ENCODE assay signal across 20 cellular contexts in the genomic region with DNA sequence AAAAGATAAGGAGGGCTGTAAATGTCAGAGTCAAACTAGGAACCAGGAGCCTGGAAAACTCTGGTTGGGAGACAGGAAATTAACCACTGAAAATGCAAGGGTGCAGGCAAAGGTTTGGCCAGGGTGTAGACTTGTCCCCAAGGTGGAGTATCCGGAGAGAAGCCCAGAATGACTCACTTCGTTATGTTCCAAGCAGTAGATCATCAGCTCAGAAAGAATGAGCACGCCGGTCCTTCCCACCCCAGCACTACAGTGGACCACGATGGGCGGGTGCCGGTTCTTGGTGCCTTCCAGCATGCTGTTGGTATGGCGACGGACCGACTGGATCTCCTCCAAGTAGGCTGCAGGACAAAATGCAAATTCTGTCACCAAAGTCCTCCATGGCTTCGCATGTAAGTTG.
DNase-seq lines count a peak whose midpoint lies in the region; ATAC-seq and TF ChIP-seq lines count a peak whose summit lies in the region.
"Had no signal": no experiment of that assay in that cellular context is flagged by ENCODE, and none has a peak within 500 bp of the region (broad histone marks: within the 10 kb centered on the region; RNA-seq: fewer than 3 reads in every experiment).

No MANE protein-coding gene starts in this region.

- H3K27ac Mint-ChIP-seq in osteocyte (ENCODE audit: unreplicated experiment) = no peak overlapping the region
- H3K27ac Mint-ChIP-seq: activated B cell treated with CpG ODN at 0.5 μM for 24 hours; activated CD8-positive, alpha-beta T cell treated with anti-CD3 and anti-CD28 coated beads, Interleukin-2, amount 10 ng/mL, durations not matched to agents 7 days and 5 days; activated naive CD8-positive, alpha-beta T cell treated with anti-CD3 and anti-CD28 coated beads, Interleukin-2, amount 10 ng/mL, durations not matched to agents 7 days and 5 days; stimulated activated naive CD8-positive, alpha-beta T cell treated with anti-CD3 and anti-CD28 coated beads, Interleukin-15, Interleukin-2, amounts not matched to agents 100 ng/mL and 50 ng/mL, for 24 hours had no signal

- H3K9me3 ChIP-seq in heart right ventricle = no peaks in the 10 kb centered on the region
- H3K9me3 ChIP-seq in psoas muscle = no peaks in the 10 kb centered on the region
- H3K9me3 ChIP-seq: mucosa of descending colon, sigmoid colon, upper lobe of left lung had no signal

- no peaks in the 10 kb centered on the region for H3K27me3 Mint-ChIP-seq in osteocyte (ENCODE audit: unreplicated experiment)

- DNase-seq in Daoy (ENCODE audit: low read depth) (peak; percentile 7), amniotic epithelial cell (ENCODE audit: low read depth) (peak; percentile 48), heart right ventricle (peak; percentile 46 to 55), psoas muscle (peak; percentile 49 to 72), NCI-H1092 treated with DMSO at 0.1 percent for 48 hours (lab: John Stamatoyannopoulos, UW) (no peak), osteocyte (ENCODE audit: extremely low spot score, unreplicated experiment) (no peak)
- DNase-seq: activated B cell treated with CpG ODN at 0.5 μM for 24 hours; activated CD8-positive, alpha-beta T cell treated with anti-CD3 and anti-CD28 coated beads, Interleukin-2, amount 10 ng/mL, durations not matched to agents 7 days and 5 days; activated naive CD8-positive, alpha-beta T cell treated with anti-CD3 and anti-CD28 coated beads, Interleukin-2, amount 10 ng/mL, durations not matched to agents 7 days and 5 days; AML-193; mucosa of descending colon; NCI-H2081; SHP77 treated with DMSO at 0.1 percent for 48 hours; sigmoid colon; stimulated activated CD4-positive, alpha-beta T cell treated with anti-CD3 and anti-CD28 coated beads, Interleukin-1b, Interleukin-23, amount 100 ng/mL, for 48 hours had no signal

- H3K27ac ChIP-seq in heart right ventricle (peak overlapping the region in 4 of 10 donors; percentile 40 to 93 (median 88)), psoas muscle (peak overlapping the region; percentile 87)
- H3K27ac ChIP-seq: cardiac muscle cell, sigmoid colon, upper lobe of left lung had no signal

- H3K4me1 ChIP-seq in heart right ventricle (peaks cover 6 to 52% (median 40%) of the 10 kb centered on the region in 9 donors), psoas muscle (peaks cover 27% of the 10 kb centered on the region)
- H3K4me1 ChIP-seq: sigmoid colon, upper lobe of left lung had no signal

- H3K36me3 ChIP-seq in heart right ventricle = peaks cover 0 to 77% (median 7%) of the 10 kb centered on the region in 9 donors
- peaks cover 2 to 53% of the 10 kb centered on the region in 2 donors for H3K36me3 ChIP-seq in psoas muscle (ENCODE audit: insufficient read depth in 1 of 2, low read depth in 1 of 2)
- H3K36me3 ChIP-seq: cardiac muscle cell had no signal

- intact Hi-C loops in heart right ventricle (cut with DNase I) = no loop called here
- intact Hi-C loops in psoas muscle (cut with DNase I) = loop anchor here (5.0 to 10.0 kb wide), 2 partner anchors 188 to 190 kb away; partner anchors contain the start of gene PTPN14 (in 2 of the 2)

- peaks cover 75% of the 10 kb centered on the region for H3K36me3 Mint-ChIP-seq in osteocyte (ENCODE audit: unreplicated experiment)

- H3K4me1 Mint-ChIP-seq in osteocyte (ENCODE audit: unreplicated experiment) = peaks cover 5% of the 10 kb centered on the region
- H3K4me1 Mint-ChIP-seq: activated B cell treated with CpG ODN at 0.5 μM for 24 hours; activated naive CD8-positive, alpha-beta T cell treated with anti-CD3 and anti-CD28 coated beads, Interleukin-2, amount 10 ng/mL, durations not matched to agents 7 days and 5 days had no signal

- 68 to 77% methylated on average over 11 of the region's 11 CpGs for WGBS in heart right ventricle, 2 donors
- WGBS in psoas muscle, 3 donors = 40 to 54% (median 49%) methylated on average over 11 of the region's 11 CpGs

- H3K4me3 ChIP-seq in heart right ventricle (no peak overlapping the region), psoas muscle (no peak overlapping the region)
- H3K4me3 ChIP-seq: cardiac muscle cell, mucosa of descending colon, sigmoid colon, upper lobe of left lung had no signal

- H3K4me3 Mint-ChIP-seq in osteocyte (ENCODE audit: unreplicated experiment) = no peak overlapping the region
- H3K4me3 Mint-ChIP-seq: activated B cell treated with CpG ODN at 0.5 μM for 24 hours; activated CD8-positive, alpha-beta T cell treated with anti-CD3 and anti-CD28 coated beads, Interleukin-2, amount 10 ng/mL, durations not matched to agents 7 days and 5 days; activated naive CD8-positive, alpha-beta T cell treated with anti-CD3 and anti-CD28 coated beads, Interleukin-2, amount 10 ng/mL, durations not matched to agents 7 days and 5 days; stimulated activated naive CD8-positive, alpha-beta T cell treated with anti-CD3 and anti-CD28 coated beads, Interleukin-15, Interleukin-2, amounts not matched to agents 100 ng/mL and 50 ng/mL, for 24 hours had no signal

- no peaks in the 10 kb centered on the region for H3K27me3 ChIP-seq in heart right ventricle
- no peaks in the 10 kb centered on the region for H3K27me3 ChIP-seq in psoas muscle (ENCODE audit: insufficient read depth in 3 of 3, low read length in 2 of 3)
- H3K27me3 ChIP-seq: cardiac muscle cell, sigmoid colon, upper lobe of left lung had no signal

- TF ChIP-seq CTCF in heart right ventricle (IDR thresholded peaks at IDR 0.05) (no peak), psoas muscle (IDR thresholded peaks at IDR 0.05) (no peak), osteocyte (IDR thresholded peaks at IDR 0.05) (no peak)

- no peaks in the 10 kb centered on the region for H3K9me3 Mint-ChIP-seq in osteocyte (ENCODE audit: unreplicated experiment)
- H3K9me3 Mint-ChIP-seq: activated B cell treated with CpG ODN at 0.5 μM for 24 hours had no signal

- peak; percentile 37 to 65 (median 57) for ATAC-seq in heart right ventricle
- peak in 3 of 4 donors; percentile 52 to 65 (median 60) for ATAC-seq in psoas muscle
- no peak for ATAC-seq in HG02938 (IDR thresholded peaks at IDR 0.05; ENCODE audit: unreplicated experiment)
- ATAC-seq in HG03432 (IDR thresholded peaks at IDR 0.05; ENCODE audit: unreplicated experiment) = no peak
- ATAC-seq: activated CD8-positive, alpha-beta T cell treated with anti-CD3 and anti-CD28 coated beads, Interleukin-2, amount 10 ng/mL, durations not matched to agents 7 days and 5 days; mucosa of descending colon had no signal

Comparison
In these comparisons a context has a peak if more than half of its experiments do, and no peak if none do; other contexts are left out.
1. DNase-seq: peak in Daoy (single experiment), amniotic epithelial cell (single experiment), heart right ventricle (2 of 2) and psoas muscle (2 of 2); none in NCI-H1092 treated with DMSO at 0.1 percent for 48 hours (single experiment) and osteocyte (single experiment).
2. ATAC-seq: peak in heart right ventricle (8 of 8) and psoas muscle (3 of 4); none in HG02938 (single experiment) and HG03432 (single experiment).
3. intact Hi-C loops: an anchor here in psoas muscle (5.0 to 10.0 kb wide); none called in heart right ventricle.